Comparison of ENCODE assay signal across 10 cellular contexts in the genomic region with DNA sequence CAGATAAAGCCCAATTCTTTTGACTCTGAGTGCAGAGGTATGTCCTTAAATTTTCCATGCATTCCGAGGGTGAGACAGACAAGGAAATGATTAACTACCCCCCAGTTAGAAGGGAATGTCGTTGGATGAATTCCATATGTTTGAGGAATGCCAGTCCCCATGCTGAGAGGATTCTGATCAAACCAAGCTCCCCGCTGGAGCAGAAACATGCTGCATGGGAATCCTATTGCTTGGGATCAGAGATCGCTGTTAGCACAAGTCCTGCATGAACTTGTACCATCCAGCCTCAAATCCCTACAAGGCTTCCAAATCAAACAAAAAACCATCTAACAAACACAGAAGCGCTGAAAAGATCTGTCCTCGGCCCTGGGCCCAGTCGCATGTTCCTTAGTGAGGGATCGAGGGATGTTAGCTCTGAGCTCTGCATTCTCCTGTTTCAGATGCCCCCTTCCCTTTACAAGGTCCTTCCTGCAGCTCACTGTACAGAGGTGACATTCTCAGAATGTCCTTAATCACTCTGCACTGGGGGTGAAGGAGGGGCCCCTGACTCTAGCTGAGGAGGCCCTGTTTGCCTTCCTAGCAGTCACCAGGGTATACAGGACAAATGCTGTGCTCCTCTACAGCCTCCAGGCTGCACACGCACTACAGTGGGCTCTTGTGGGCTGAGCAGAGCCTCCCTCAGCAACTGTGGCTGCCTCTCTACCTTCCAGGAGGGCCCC.
DNase-seq lines count a peak whose midpoint lies in the region; ATAC-seq and TF ChIP-seq lines count a peak whose summit lies in the region.
"Had no signal": no experiment of that assay in that cellular context is flagged by ENCODE, and none has a peak within 500 bp of the region (broad histone marks: within the 10 kb centered on the region; RNA-seq: fewer than 3 reads in every experiment).

No MANE protein-coding gene starts in this region.

- no peak for TF ChIP-seq POLR2A in breast epithelium (IDR thresholded peaks at IDR 0.05)

- no peak overlapping the region for H3K27ac Mint-ChIP-seq in MCF 10A (ENCODE audit: low read depth, unreplicated experiment)
- H3K27ac Mint-ChIP-seq in activated CD4-positive, alpha-beta T cell treated with anti-CD3 and anti-CD28 coated beads, Interleukin-2, amount 10 ng/mL, durations not matched to agents 24 days and 14 days: no peak overlapping the region

- H3K27me3 Mint-ChIP-seq in MCF 10A (ENCODE audit: insufficient read depth, unreplicated experiment): no peaks in the 10 kb centered on the region
- H3K27me3 Mint-ChIP-seq in activated CD4-positive, alpha-beta T cell treated with anti-CD3 and anti-CD28 coated beads, Interleukin-2, amount 10 ng/mL, durations not matched to agents 24 days and 14 days: no peaks in the 10 kb centered on the region

- no peaks in the 10 kb centered on the region for H3K9me3 Mint-ChIP-seq in MCF 10A (ENCODE audit: unreplicated experiment)
- H3K9me3 Mint-ChIP-seq in activated CD4-positive, alpha-beta T cell treated with anti-CD3 and anti-CD28 coated beads, Interleukin-2, amount 10 ng/mL, durations not matched to agents 24 days and 14 days: peaks cover 4% of the 10 kb centered on the region

- no peak overlapping the region for H3K9ac ChIP-seq in stomach smooth muscle (ENCODE audit: low read length in 2 of 2)

- no peaks in the 10 kb centered on the region for H3K9me3 ChIP-seq in breast epithelium
- no peaks in the 10 kb centered on the region for H3K9me3 ChIP-seq in stomach smooth muscle (ENCODE audit: control insufficient read depth in 2 of 2, low read length in 2 of 2)
- H3K9me3 ChIP-seq: neutrophil had no signal

- TF ChIP-seq CTCF in MCF 10A (IDR thresholded peaks at IDR 0.05; ENCODE audit: unreplicated experiment): no peak
- no peak for TF ChIP-seq CTCF in breast epithelium (IDR thresholded peaks at IDR 0.05)

- CTCF ChIA-PET in MCF 10A (lab: Yijun Ruan, JAX): interaction anchor here (0.5 to 3.3 kb wide), 12 partner anchors 8 to 1069 kb away, joined by 3 to 14 read pairs (median 3); no protein-coding TSS in a partner anchor

- intact Hi-C loops in MCF 10A (cut with micrococcal nuclease) (no loop called here), breast epithelium (cut with DNase I; ENCODE audit: low total_unique reads) (no loop called here)
- intact Hi-C loops in activated CD4-positive, alpha-beta T cell treated with anti-CD3 and anti-CD28 coated beads, Interleukin-2, amount 10 ng/mL, durations not matched to agents 24 days and 14 days (cut with micrococcal nuclease): no loop called here

- H3K27ac ChIP-seq in breast epithelium (no peak overlapping the region), stomach smooth muscle (ENCODE audit: low read length) (peak overlapping the region; percentile 53)
- H3K27ac ChIP-seq: neutrophil had no signal

- H3K36me3 Mint-ChIP-seq in MCF 10A (ENCODE audit: insufficient read depth, unreplicated experiment): no peaks in the 10 kb centered on the region
- H3K36me3 Mint-ChIP-seq in activated CD4-positive, alpha-beta T cell treated with anti-CD3 and anti-CD28 coated beads, Interleukin-2, amount 10 ng/mL, durations not matched to agents 24 days and 14 days (ENCODE audit: low read depth): no peaks in the 10 kb centered on the region

- H3K4me3 ChIP-seq in breast epithelium: no peak overlapping the region
- H3K4me3 ChIP-seq in stomach smooth muscle (ENCODE audit: low read length in 2 of 2): peak overlapping the region in 1 of 2 donors; percentile 15

- POLR2A ChIA-PET in MCF 10A (lab: Yijun Ruan, JAX): no interaction called here

- H3K36me3 ChIP-seq in breast epithelium: no peaks in the 10 kb centered on the region
- no peaks in the 10 kb centered on the region for H3K36me3 ChIP-seq in stomach smooth muscle (ENCODE audit: control insufficient read depth in 2 of 2, insufficient read depth in 2 of 2, low read length in 2 of 2)
- H3K36me3 ChIP-seq: neutrophil had no signal

- peaks cover 16% of the 10 kb centered on the region for H3K4me1 Mint-ChIP-seq in MCF 10A (ENCODE audit: insufficient read depth, unreplicated experiment)
- no peaks in the 10 kb centered on the region for H3K4me1 Mint-ChIP-seq in activated CD4-positive, alpha-beta T cell treated with anti-CD3 and anti-CD28 coated beads, Interleukin-2, amount 10 ng/mL, durations not matched to agents 24 days and 14 days

- H3K27me3 ChIP-seq in breast epithelium (no peaks in the 10 kb centered on the region), stomach smooth muscle (ENCODE audit: control insufficient read depth in 1 of 2, insufficient read depth in 2 of 2, low read length in 2 of 2) (no peaks in the 10 kb centered on the region)
- H3K27me3 ChIP-seq: neutrophil had no signal

- ATAC-seq in HG03159 (IDR thresholded peaks at IDR 0.05; ENCODE audit: unreplicated experiment): no peak

- no peak overlapping the region for H3K4me3 Mint-ChIP-seq in MCF 10A (ENCODE audit: unreplicated experiment)
- no peak overlapping the region for H3K4me3 Mint-ChIP-seq in activated CD4-positive, alpha-beta T cell treated with anti-CD3 and anti-CD28 coated beads, Interleukin-2, amount 10 ng/mL, durations not matched to agents 24 days and 14 days

- DNase-seq in MCF 10A (ENCODE audit: unreplicated experiment) (peak; percentile 28), breast epithelium (ENCODE audit: low spot score in 2 of 2) (no peak), brain pericyte (ENCODE audit: low read depth, low spot score) (peak; percentile 75), iris pigment epithelial cell (ENCODE audit: low read depth) (peak; percentile 38), NCI-H146 treated with DMSO at 0.1 percent for 48 hours (lab: John Stamatoyannopoulos, UW; ENCODE audit: unreplicated experiment) (no peak)
- no peak for DNase-seq in activated CD4-positive, alpha-beta T cell treated with anti-CD3 and anti-CD28 coated beads, Interleukin-2, amount 10 ng/mL, durations not matched to agents 24 days and 14 days
- DNase-seq: NCI-H446 treated with DMSO at 0.1 percent for 48 hours had no signal

- BruUV-seq in MCF 10A (replicated peaks; lab: Mats Ljungman, UMichigan): no TSS peak

- no peaks in the 10 kb centered on the region for H3K4me1 ChIP-seq in breast epithelium
- peaks cover 34% of the 10 kb centered on the region for H3K4me1 ChIP-seq in stomach smooth muscle (ENCODE audit: control insufficient read depth, insufficient read depth, low read length)

Comparison
In these comparisons a context has a peak if more than half of its experiments do, and no peak if none do; other contexts are left out.
1. DNase-seq: peak in MCF 10A (single experiment), brain pericyte (single experiment) and iris pigment epithelial cell (single experiment); none in breast epithelium (0 of 2), activated CD4-positive, alpha-beta T cell treated with anti-CD3 and anti-CD28 coated beads, Interleukin-2, amount 10 ng/mL, durations not matched to agents 24 days and 14 days (single experiment) and NCI-H146 treated with DMSO at 0.1 percent for 48 hours (single experiment).